30 cellular contexts compared by ENCODE assay signal in the genomic region with DNA sequence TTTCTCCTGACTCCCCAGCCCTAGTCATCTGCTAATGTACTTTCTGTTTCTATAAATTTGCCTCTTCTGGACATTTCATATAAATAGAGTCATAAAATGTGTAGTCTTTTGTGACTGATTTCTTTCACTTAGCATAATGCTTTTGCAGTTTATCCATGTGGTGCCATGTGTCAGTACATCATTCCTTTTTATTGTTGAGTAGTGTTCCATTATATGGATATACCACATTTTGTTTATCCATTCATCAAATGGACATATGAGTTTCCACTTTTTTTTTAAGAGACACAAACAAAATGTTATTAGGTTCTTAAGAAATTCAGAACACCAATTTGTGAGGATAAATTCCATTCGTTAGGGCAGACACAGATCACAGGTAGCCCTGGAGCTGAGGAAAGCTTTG. TPM values are rescaled to one million over a fixed set of nuclear protein-coding genes. Genes with fewer than 3 reads are reported as not detected.
DNase-seq lines count a peak whose midpoint lies in the region; ATAC-seq and TF ChIP-seq lines count a peak whose summit lies in the region.
"Had no signal": no experiment of that assay in that cellular context is flagged by ENCODE, and none has a peak within 500 bp of the region (broad histone marks: within the 10 kb centered on the region; RNA-seq: fewer than 3 reads in every experiment).

No MANE protein-coding gene starts in this region.

- TF ChIP-seq CTCF in SK-N-SH (IDR thresholded peaks at IDR 0.05) (no peak), HEK293 (tag by site-specific recombination; IDR thresholded peaks at IDR 0.05) (no peak)

- CTCF ChIA-PET in SK-N-SH (lab: Yijun Ruan, JAX), result no interaction called here
- CTCF ChIA-PET in HEK293 (lab: Yijun Ruan, JAX), result no interaction called here

- H3K36me3 ChIP-seq in SK-N-SH (replicated peaks in 1 of 2; ENCODE audit: control insufficient read depth in 1 of 2, insufficient read depth in 2 of 2, low read length in 1 of 2), result peaks cover 0 to 24% of the 10 kb centered on the region in 2 experiments
- peaks cover 56 to 69% of the 10 kb centered on the region in 2 experiments for H3K36me3 ChIP-seq in HEK293 (ENCODE audit: control insufficient read depth in 2 of 2, insufficient read depth in 1 of 2, low read length in 2 of 2)

- H3K4me2 ChIP-seq in SK-N-SH, result no peak overlapping the region
- H3K4me2 ChIP-seq: A549; BLaER1; BLaER1 treated with 17β-estradiol and CSF1 and Interleukin-3, amounts not matched to agents 10 nM and 100 nM had no signal

- no peak for ATAC-seq in SK-N-SH treated with all-trans-retinoic acid at 6 μM for 48 hours
- ATAC-seq: A549; CD8-positive, alpha-beta T cell had no signal

- no peak overlapping the region for H3K9ac ChIP-seq in SK-N-SH
- H3K9ac ChIP-seq: BLaER1; BLaER1 treated with 17β-estradiol and CSF1 and Interleukin-3, amounts not matched to agents 10 nM and 100 nM had no signal

- no peak overlapping the region for H2AFZ ChIP-seq in SK-N-SH (ENCODE audit: low read depth)

- no peak for TF ChIP-seq EP300 in SK-N-SH (IDR thresholded peaks at IDR 0.05; ENCODE audit: borderline replicate concordance in 1 of 2, low read depth in 1 of 2, low read length in 1 of 2)

- TF ChIP-seq RAD21 in SK-N-SH (IDR thresholded peaks at IDR 0.05; ENCODE audit: low read length), result no peak

- no peaks in the 10 kb centered on the region for H3K9me2 ChIP-seq in SK-N-SH

- DNase-seq in SK-N-SH, result no peak
- no peak for DNase-seq in SIG-M5 (lab: John Stamatoyannopoulos, UW)
- DNase-seq: 8988T; ACHN; AML-193; BE2C; C1 segment of cervical spinal cord; Caco-2; Calu3; CD4-positive, alpha-beta memory T cell; CD4-positive, alpha-beta T cell; CD4-positive, CD25-positive, alpha-beta regulatory T cell; CD8-positive, alpha-beta memory T cell; CD8-positive, alpha-beta T cell; COR-L47; DMS 273 treated with DMSO at 0.1 percent for 48 hours; DMS153; DMS53; DMS79; DMS79 treated with DMSO at 0.1 percent for 48 hours; DND-41; EL had no signal

- no peaks in the 10 kb centered on the region for H3F3A ChIP-seq in SK-N-SH (replicated peaks; ENCODE audit: insufficient read depth)

- peaks cover 36% of the 10 kb centered on the region for H3K79me2 ChIP-seq in SK-N-SH (ENCODE audit: insufficient read depth)

- H3K9me3 ChIP-seq in SK-N-SH, result no peaks in the 10 kb centered on the region
- no peaks in the 10 kb centered on the region for H3K9me3 ChIP-seq in HEK293 (ENCODE audit: control insufficient read depth, insufficient read depth, low read depth, low read length)
- H3K9me3 ChIP-seq: A549, BE2C, BLaER1, Caco-2 had no signal

- H3K4me3 ChIP-seq in SK-N-SH (ENCODE audit: low read depth in 2 of 2, low read length in 1 of 2), result no peak overlapping the region
- H3K4me3 ChIP-seq in HEK293 (ENCODE audit: low read depth, low read length), result no peak overlapping the region
- H3K4me3 ChIP-seq: A549; BLaER1; BLaER1 treated with 17β-estradiol and CSF1 and Interleukin-3, amounts not matched to agents 10 nM and 100 nM had no signal

- no peak overlapping the region for H3K27ac ChIP-seq in SK-N-SH (ENCODE audit: low read depth in 2 of 2, low read length in 1 of 2)
- H3K27ac ChIP-seq in HEK293 (ENCODE audit: extremely low read depth, low read depth, low read length), result no peak overlapping the region
- H3K27ac ChIP-seq: 22Rv1; A549; BLaER1; BLaER1 treated with 17β-estradiol and CSF1 and Interleukin-3, amounts not matched to agents 10 nM and 100 nM; C4-2B had no signal

- H4K20me1 ChIP-seq in SK-N-SH (ENCODE audit: insufficient read depth), result no peaks in the 10 kb centered on the region
- H4K20me1 ChIP-seq: BLaER1; BLaER1 treated with 17β-estradiol and CSF1 and Interleukin-3, amounts not matched to agents 10 nM and 100 nM had no signal

- POLR2A ChIA-PET in SK-N-SH (lab: Yijun Ruan, JAX), result no interaction called here
- POLR2A ChIA-PET in HEK293 (lab: Yijun Ruan, JAX), result interaction anchor here (1.2 kb wide), 1 partner anchor 11 kb away, joined by 4 read pairs; no protein-coding TSS in a partner anchor

- H3K4me1 ChIP-seq in SK-N-SH (ENCODE audit: control insufficient read depth in 1 of 2, insufficient read depth in 2 of 2, low read depth in 1 of 2, low read length in 1 of 2) (no peaks in the 10 kb centered on the region), HEK293 (ENCODE audit: control insufficient read depth, insufficient read depth, low read length) (no peaks in the 10 kb centered on the region)
- H3K4me1 ChIP-seq: A549; BE2C; BLaER1; BLaER1 treated with 17β-estradiol and CSF1 and Interleukin-3, amounts not matched to agents 10 nM and 100 nM; Caco-2 had no signal

- H3K27me3 ChIP-seq in SK-N-SH (ENCODE audit: insufficient read depth), result no peaks in the 10 kb centered on the region
- H3K27me3 ChIP-seq: BE2C; BLaER1; BLaER1 treated with 17β-estradiol and CSF1 and Interleukin-3, amounts not matched to agents 10 nM and 100 nM had no signal

- WGBS in SK-N-SH (ENCODE audit: low lambda C conversion rate), result 95% methylated on average over 1 of the region's 1 CpG

TF ChIP-seq in SK-N-SH treated with all-trans-retinoic acid at 6 μM for 48 hours, 23 proteins besides CTCF, POLR2A, EP300 and RAD21:
- no peak for TF ChIP-seq PPARA (CRISPR knock-in tag; IDR thresholded peaks at IDR 0.05; ENCODE audit: borderline replicate concordance)
- peak; percentile 96 for TF ChIP-seq ZNF8 (CRISPR knock-in tag; IDR thresholded peaks at IDR 0.05)
- TF ChIP-seq ZNF565 (CRISPR knock-in tag; conservative IDR thresholded peaks at IDR 0.05; ENCODE audit: low read depth), result no peak

TF ChIP-seq in SK-N-SH, 30 proteins besides CTCF, POLR2A, EP300 and RAD21 (continues in another document):
- TF ChIP-seq JUND (IDR thresholded peaks at IDR 0.05), result no peak
- TF ChIP-seq FOXJ3 (CRISPR knock-in tag; IDR thresholded peaks at IDR 0.05), result no peak
- TF ChIP-seq FOSL2 (IDR thresholded peaks at IDR 0.05; ENCODE audit: borderline replicate concordance, low read depth), result no peak
- no peak for TF ChIP-seq SIN3A (IDR thresholded peaks at IDR 0.05; ENCODE audit: borderline replicate concordance, low read depth, low read length)
- no peak for TF ChIP-seq RCOR1 (IDR thresholded peaks at IDR 0.05; ENCODE audit: low read length)
- TF ChIP-seq CHD2 (IDR thresholded peaks at IDR 0.05; ENCODE audit: low read length, partially characterized antibody), result no peak
- TF ChIP-seq FOXM1 (IDR thresholded peaks at IDR 0.05; ENCODE audit: low read depth), result no peak
- TF ChIP-seq SMC3 (IDR thresholded peaks at IDR 0.05; ENCODE audit: low read depth, low read length), result no peak
- TF ChIP-seq USF2 (IDR thresholded peaks at IDR 0.05; ENCODE audit: borderline replicate concordance, low read depth, low read length), result no peak
- no peak for TF ChIP-seq MXI1 (IDR thresholded peaks at IDR 0.05; ENCODE audit: low read depth, low read length)
- TF ChIP-seq MEF2A (IDR thresholded peaks at IDR 0.05; ENCODE audit: borderline replicate concordance, low read depth), result no peak
- no peak for TF ChIP-seq NFIC (IDR thresholded peaks at IDR 0.05; ENCODE audit: borderline replicate concordance)

TF ChIP-seq in HEK293, 187 proteins besides CTCF, POLR2A, EP300 and RAD21:
- TF ChIP-seq ZNF146 (tag by site-specific recombination; IDR thresholded peaks at IDR 0.05) (peak; percentile 62; the same call in 1 of the 2 replicates), MYNN (tag by site-specific recombination; IDR thresholded peaks at IDR 0.05; ENCODE audit: borderline replicate concordance) (no peak)
- TF ChIP-seq, protein P1, sequence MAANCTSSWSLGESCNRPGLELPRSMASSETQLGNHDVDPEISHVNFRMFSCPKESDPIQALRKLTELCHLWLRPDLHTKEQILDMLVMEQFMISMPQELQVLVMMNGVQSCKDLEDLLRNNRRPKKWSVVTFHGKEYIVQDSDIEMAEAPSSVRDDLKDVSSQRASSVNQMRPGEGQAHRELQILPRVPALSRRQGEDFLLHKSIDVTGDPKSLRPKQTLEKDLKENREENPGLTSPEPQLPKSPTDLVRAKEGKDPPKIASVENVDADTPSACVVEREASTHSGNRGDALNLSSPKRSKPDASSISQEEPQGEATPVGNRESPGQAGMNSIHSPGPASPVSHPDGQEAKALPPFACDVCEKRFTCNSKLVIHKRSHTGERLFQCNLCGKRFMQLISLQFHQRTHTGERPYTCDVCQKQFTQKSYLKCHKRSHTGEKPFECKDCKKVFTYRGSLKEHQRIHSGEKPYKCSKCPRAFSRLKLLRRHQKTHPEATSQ (tag by site-specific recombination; IDR thresholded peaks at IDR 0.05), result no peak

RNA-seq across cellular contexts. Expression of gene DBF4B, which starts 11.0 kb away (rescaled TPM):
- polyA plus RNA-seq in SK-N-SH (2012; rRNA removed), result 8.3 and 9.6 TPM in 2 replicates
- polyA plus RNA-seq in SK-N-SH (2012; cell fraction: cytosol; rRNA removed), result 3.5 and 4.9 TPM in 2 replicates
- polyA plus RNA-seq in SK-N-SH (2012; cell fraction: nucleus; rRNA removed), result 40.4 and 40.6 TPM in 2 replicates

RNA-seq across cellular contexts. Expression of gene CCDC43, which starts 29.9 kb away (rescaled TPM):
- 6.4 and 8.9 TPM in 2 replicates for polyA plus RNA-seq in SK-N-SH (2012; rRNA removed)
- 10.0 and 13.7 TPM in 2 replicates for polyA plus RNA-seq in SK-N-SH (2012; cell fraction: cytosol; rRNA removed)
- 6.8 and 10.7 TPM in 2 replicates for polyA plus RNA-seq in SK-N-SH (2012; cell fraction: nucleus; rRNA removed)

RNA-seq across cellular contexts. Expression of gene ADAM11, which starts 39.3 kb away (rescaled TPM):
- polyA plus RNA-seq in SK-N-SH (2012; rRNA removed), result 1.8 and 2.5 TPM in 2 replicates
- 1.2 and 1.3 TPM in 2 replicates for polyA plus RNA-seq in SK-N-SH (2012; cell fraction: cytosol; rRNA removed)
- 6.0 and 9.8 TPM in 2 replicates for polyA plus RNA-seq in SK-N-SH (2012; cell fraction: nucleus; rRNA removed)
- polyA plus RNA-seq: CD14-positive monocyte; CD8-positive, alpha-beta memory T cell had no signal
